23 cellular contexts compared by ENCODE assay signal in genomic region chr5:65577141-65577540, GRCh38. TPM values are rescaled to one million over a fixed set of nuclear protein-coding genes. Genes with fewer than 3 reads are reported as not detected.
DNase-seq lines count a peak whose midpoint lies in the region; ATAC-seq lines count a peak whose summit lies in the region.
"Had no signal": no experiment of that assay in that cellular context is flagged by ENCODE, and none has a peak within 500 bp of the region (broad histone marks: within the 10 kb centered on the region; RNA-seq: fewer than 3 reads in every experiment).

No MANE protein-coding gene starts in this region.

- H3K27me3 Mint-ChIP-seq in stimulated activated naive CD8-positive, alpha-beta T cell treated with anti-CD3 and anti-CD28 coated beads, Interleukin-15, Interleukin-2, amounts not matched to agents 100 ng/mL and 50 ng/mL, for 24 hours: no peaks in the 10 kb centered on the region
- no peaks in the 10 kb centered on the region for H3K27me3 Mint-ChIP-seq in activated T-helper 17 cell treated with anti-CD3 and anti-CD28 coated beads, Interleukin-2, amount 50 U/mL, for 72 hours
- H3K27me3 Mint-ChIP-seq: activated CD8-positive, alpha-beta memory T cell treated with anti-CD3 and anti-CD28 coated beads, Interleukin-2, amount 10 ng/mL, durations not matched to agents 7 days and 5 days had no signal

- H3K27ac Mint-ChIP-seq in stimulated activated naive CD8-positive, alpha-beta T cell treated with anti-CD3 and anti-CD28 coated beads, Interleukin-15, Interleukin-2, amounts not matched to agents 100 ng/mL and 50 ng/mL, for 24 hours: peak overlapping the region; percentile 8
- H3K27ac Mint-ChIP-seq in activated T-helper 17 cell treated with anti-CD3 and anti-CD28 coated beads, Interleukin-2, amount 50 U/mL, for 72 hours: peak overlapping the region; percentile 71
- H3K27ac Mint-ChIP-seq: activated T-helper 2 cell treated with anti-CD3 and anti-CD28 coated beads, Interferon-gamma antibody, Interleukin-2, Interleukin-4, amounts not matched to agents 10 μg/mL and 5 μg/mL and 100 μg/mL, durations not matched to agents 14 hours and 24 hours and 36 hours; neural progenitor cell had no signal

- no peak for ATAC-seq in stimulated activated naive CD8-positive, alpha-beta T cell treated with anti-CD3 and anti-CD28 coated beads, Interleukin-15, Interleukin-2, amounts not matched to agents 100 U/mL and 50 U/mL, for 24 hours
- no peak for ATAC-seq in activated T-helper 17 cell treated with anti-CD3 and anti-CD28 coated beads, Interleukin-2, amount 50 U/mL, for 72 hours (replicated peaks)
- ATAC-seq in GM18861 (IDR thresholded peaks at IDR 0.05; ENCODE audit: unreplicated experiment): no peak
- ATAC-seq: activated CD8-positive, alpha-beta memory T cell treated with anti-CD3 and anti-CD28 coated beads, Interleukin-2, amount 10 ng/mL, durations not matched to agents 7 days and 5 days; foreskin keratinocyte; GM12878; left colon; SK-N-SH treated with all-trans-retinoic acid at 6 μM for 48 hours; upper lobe of right lung had no signal

- H3K4me1 Mint-ChIP-seq in stimulated activated naive CD8-positive, alpha-beta T cell treated with anti-CD3 and anti-CD28 coated beads, Interleukin-15, Interleukin-2, amounts not matched to agents 100 ng/mL and 50 ng/mL, for 24 hours (ENCODE audit: low read depth): peaks cover 22% of the 10 kb centered on the region
- peaks cover 12% of the 10 kb centered on the region for H3K4me1 Mint-ChIP-seq in activated T-helper 17 cell treated with anti-CD3 and anti-CD28 coated beads, Interleukin-2, amount 50 U/mL, for 72 hours
- H3K4me1 Mint-ChIP-seq: neural progenitor cell had no signal

- H3K9me3 Mint-ChIP-seq in stimulated activated naive CD8-positive, alpha-beta T cell treated with anti-CD3 and anti-CD28 coated beads, Interleukin-15, Interleukin-2, amounts not matched to agents 100 ng/mL and 50 ng/mL, for 24 hours: no peaks in the 10 kb centered on the region
- H3K9me3 Mint-ChIP-seq in activated T-helper 17 cell treated with anti-CD3 and anti-CD28 coated beads, Interleukin-2, amount 50 U/mL, for 72 hours: no peaks in the 10 kb centered on the region
- H3K9me3 Mint-ChIP-seq: activated T-helper 2 cell treated with anti-CD3 and anti-CD28 coated beads, Interferon-gamma antibody, Interleukin-2, Interleukin-4, amounts not matched to agents 10 μg/mL and 5 μg/mL and 100 μg/mL, durations not matched to agents 14 hours and 24 hours and 36 hours; neural progenitor cell had no signal

- peaks cover 68% of the 10 kb centered on the region for H3K36me3 Mint-ChIP-seq in stimulated activated naive CD8-positive, alpha-beta T cell treated with anti-CD3 and anti-CD28 coated beads, Interleukin-15, Interleukin-2, amounts not matched to agents 100 ng/mL and 50 ng/mL, for 24 hours (ENCODE audit: low read depth)
- peaks cover 96% of the 10 kb centered on the region for H3K36me3 Mint-ChIP-seq in activated T-helper 17 cell treated with anti-CD3 and anti-CD28 coated beads, Interleukin-2, amount 50 U/mL, for 72 hours (ENCODE audit: low read depth)

- no peak for DNase-seq in stimulated activated naive CD8-positive, alpha-beta T cell treated with anti-CD3 and anti-CD28 coated beads, Interleukin-15, Interleukin-2, amounts not matched to agents 100 U/mL and 50 U/mL, for 24 hours
- DNase-seq in fibroblast of gingiva (ENCODE audit: low read depth) (peak; percentile 64), iPS-NIHi7 (ENCODE audit: extremely low spot score) (no peak), NCI-H510A (lab: John Stamatoyannopoulos, UW) (no peak)
- no peak for DNase-seq in activated naive CD4-positive, alpha-beta T cell (lab: John Stamatoyannopoulos, UW)
- DNase-seq: activated CD4-positive, alpha-beta T cell treated with anti-CD3 and anti-CD28 coated beads for 1 hour; activated CD8-positive, alpha-beta memory T cell treated with anti-CD3 and anti-CD28 coated beads, Interleukin-2, amount 10 ng/mL, durations not matched to agents 7 days and 5 days; effector CD4-positive, alpha-beta T cell; foreskin keratinocyte; left colon; NCI-H1436 treated with DMSO at 0.1 percent for 48 hours; NCI-H2107; NCI-H446; stimulated activated CD4-positive, alpha-beta T cell treated with anti-CD3 and anti-CD28 coated beads, Interleukin-2, amount 100 ng/mL, for 24 hours; upper lobe of right lung had no signal

- H3K4me3 Mint-ChIP-seq in stimulated activated naive CD8-positive, alpha-beta T cell treated with anti-CD3 and anti-CD28 coated beads, Interleukin-15, Interleukin-2, amounts not matched to agents 100 ng/mL and 50 ng/mL, for 24 hours: no peak overlapping the region
- H3K4me3 Mint-ChIP-seq in activated T-helper 17 cell treated with anti-CD3 and anti-CD28 coated beads, Interleukin-2, amount 50 U/mL, for 72 hours: no peak overlapping the region
- H3K4me3 Mint-ChIP-seq: activated CD8-positive, alpha-beta memory T cell treated with anti-CD3 and anti-CD28 coated beads, Interleukin-2, amount 10 ng/mL, durations not matched to agents 7 days and 5 days; neural progenitor cell had no signal

RNA-seq across cellular contexts. Expression of gene PPWD1, which starts 14.0 kb away (rescaled TPM):
- 10 to 100 TPM; 54.0 to 57.5 TPM for total RNA-seq in activated T-helper 17 cell treated with anti-CD3 and anti-CD28 coated beads, Interleukin-2, amount 50 U/mL, for 72 hours

RNA-seq across cellular contexts. Expression of gene CENPK, which starts 14.2 kb away (rescaled TPM):
- total RNA-seq in activated T-helper 17 cell treated with anti-CD3 and anti-CD28 coated beads, Interleukin-2, amount 50 U/mL, for 72 hours: 10 to 100 TPM; 72.0 to 82.5 TPM
- total RNA-seq: right atrium auricular region had no signal

RNA-seq across cellular contexts. Expression of gene TRIM23, which starts 47.0 kb away (rescaled TPM):
- total RNA-seq in activated T-helper 17 cell treated with anti-CD3 and anti-CD28 coated beads, Interleukin-2, amount 50 U/mL, for 72 hours: 1 to 10 TPM; 7.0 to 8.0 TPM

RNA-seq across cellular contexts. Expression of gene SHLD3, which starts 47.7 kb away (rescaled TPM):
- 1 to 10 TPM; 1.7 to 3.8 TPM for total RNA-seq in activated T-helper 17 cell treated with anti-CD3 and anti-CD28 coated beads, Interleukin-2, amount 50 U/mL, for 72 hours

RNA-seq across cellular contexts. Expression of gene TRAPPC13, which starts 47.7 kb away (rescaled TPM):
- total RNA-seq in activated T-helper 17 cell treated with anti-CD3 and anti-CD28 coated beads, Interleukin-2, amount 50 U/mL, for 72 hours: 10 to 100 TPM; 12.3 to 20.7 TPM
